ENCODE assay signal across 8 cellular contexts in genomic region chr13:52012512-52012836, GRCh38. TPM values are rescaled to one million over a fixed set of nuclear protein-coding genes. Genes with fewer than 3 reads are reported as not detected.
A peak's percentile ranks its signal among the peaks of the same experiment; 100 is the strongest.
DNase-seq lines count a peak whose midpoint lies in the region; ATAC-seq, FAIRE-seq and TF ChIP-seq lines count a peak whose summit lies in the region.

No MANE protein-coding gene starts in this region.

- peak overlapping the region; percentile 73 for H2AFZ ChIP-seq in keratinocyte (ENCODE audit: control insufficient read depth, low read length)

- H3K27ac ChIP-seq in keratinocyte (ENCODE audit: control insufficient read depth, insufficient read depth, low read length), result peak overlapping the region; percentile 78
- H3K27ac ChIP-seq in testis, result peak overlapping the region; percentile 51 to 85

- peak overlapping the region; percentile 98 for H3K4me3 Mint-ChIP-seq in activated CD4-positive, alpha-beta T cell treated with anti-CD3 and anti-CD28 coated beads, Interleukin-2, amount 10 ng/mL, durations not matched to agents 7 days and 5 days
- H3K4me3 Mint-ChIP-seq in activated T-helper 1 cell treated with anti-CD3 and anti-CD28 coated beads, Interleukin-12 subunit alpha, Interleukin-12 subunit beta, Interleukin-2, Interleukin-4 antibody, amounts not matched to agents 30 ng/mL and 10 ng/mL and 1 ng/mL, durations not matched to agents 14 hours and 24 hours and 36 hours, result peak overlapping the region; percentile 99

- intact Hi-C loops in activated T-helper 1 cell treated with anti-CD3 and anti-CD28 coated beads, Interleukin-12 subunit alpha, Interleukin-12 subunit beta, Interleukin-2, Interleukin-4 antibody, amounts not matched to agents 30 ng/mL and 10 ng/mL and 1 ng/mL, durations not matched to agents 14 hours and 24 hours and 36 hours (cut with micrococcal nuclease), result loop anchor here (1.0 to 5.0 kb wide), 8 partner anchors 115 to 640 kb away; partner anchors contain the start of genes CKAP2, DHRS12, NEK3 and SUGT1
- intact Hi-C loops in testis (cut with DNase I; ENCODE audit: low total_unique reads), result no loop called here

- H3K4me2 ChIP-seq in keratinocyte (ENCODE audit: control insufficient read depth, extremely low read depth, insufficient read depth, low read depth, low read length), result peak overlapping the region; percentile 88

- peaks cover 11% of the 10 kb centered on the region for H3K36me3 Mint-ChIP-seq in activated CD4-positive, alpha-beta T cell treated with anti-CD3 and anti-CD28 coated beads, Interleukin-2, amount 10 ng/mL, durations not matched to agents 7 days and 5 days (ENCODE audit: low read depth)
- peaks cover 10% of the 10 kb centered on the region for H3K36me3 Mint-ChIP-seq in activated T-helper 1 cell treated with anti-CD3 and anti-CD28 coated beads, Interleukin-12 subunit alpha, Interleukin-12 subunit beta, Interleukin-2, Interleukin-4 antibody, amounts not matched to agents 30 ng/mL and 10 ng/mL and 1 ng/mL, durations not matched to agents 14 hours and 24 hours and 36 hours (ENCODE audit: low read depth)

- 0 to 2% methylated on average over 8 of the region's 8 CpGs for WGBS in testis, 2 donors

- POLR2A ChIA-PET in activated CD4-positive, alpha-beta T cell treated with anti-CD3 and anti-CD28 coated beads, Interleukin-2, amount 10 ng/mL, durations not matched to agents 7 days and 5 days (lab: Charles Lee), result interaction anchor here (0.7 kb wide), 1 partner anchor 30 kb away, joined by 4 read pairs; no protein-coding TSS in a partner anchor

- H3K27ac Mint-ChIP-seq in activated CD4-positive, alpha-beta T cell treated with anti-CD3 and anti-CD28 coated beads, Interleukin-2, amount 10 ng/mL, durations not matched to agents 7 days and 5 days, result peak overlapping the region; percentile 94
- peak overlapping the region; percentile 88 for H3K27ac Mint-ChIP-seq in activated T-helper 1 cell treated with anti-CD3 and anti-CD28 coated beads, Interleukin-12 subunit alpha, Interleukin-12 subunit beta, Interleukin-2, Interleukin-4 antibody, amounts not matched to agents 30 ng/mL and 10 ng/mL and 1 ng/mL, durations not matched to agents 14 hours and 24 hours and 36 hours

- peak overlapping the region; percentile 83 for H3K9ac ChIP-seq in keratinocyte (ENCODE audit: control insufficient read depth, extremely low read depth, insufficient read depth, low read length)

- FAIRE-seq in keratinocyte (lab: Jason Lieb, UNC), result no peak

- peaks cover 3% of the 10 kb centered on the region for H4K20me1 ChIP-seq in keratinocyte (ENCODE audit: control insufficient read depth, extremely low read depth, insufficient read depth, low read length)

- peaks cover 44% of the 10 kb centered on the region for H3K79me2 ChIP-seq in keratinocyte (ENCODE audit: control insufficient read depth, insufficient read depth, low read length)

- TF ChIP-seq POLR2A in testis (IDR thresholded peaks at IDR 0.05), result no peak

- dilution Hi-C loops in keratinocyte (cut with MboI; ENCODE audit: extremely low pct_ligation_motif_present, low sequenced_read_pairs), result no loop called here

- H3K9me3 ChIP-seq in keratinocyte (ENCODE audit: control insufficient read depth, low read depth, low read length), result no peaks in the 10 kb centered on the region
- no peaks in the 10 kb centered on the region for H3K9me3 ChIP-seq in testis

- H3K27me3 ChIP-seq in keratinocyte (ENCODE audit: control insufficient read depth, extremely low read depth, insufficient read depth, low read length) (peaks cover 10% of the 10 kb centered on the region), testis (no peaks in the 10 kb centered on the region)

- ATAC-seq in GM21423 (IDR thresholded peaks at IDR 0.05; ENCODE audit: unreplicated experiment), result no peak

- DNase-seq in activated CD4-positive, alpha-beta T cell treated with anti-CD3 and anti-CD28 coated beads, Interleukin-2, amount 10 ng/mL, durations not matched to agents 7 days and 5 days, result no peak
- no peak for DNase-seq in activated CD4-positive, alpha-beta T cell treated with anti-CD3 and anti-CD28 coated beads for 4 hours
- DNase-seq in activated T-helper 1 cell treated with anti-CD3 and anti-CD28 coated beads, Interleukin-12 subunit alpha, Interleukin-12 subunit beta, Interleukin-2, Interleukin-4 antibody, amounts not matched to agents 30 ng/mL and 10 ng/mL and 1 ng/mL, durations not matched to agents 14 hours and 24 hours and 36 hours (ENCODE audit: low spot score), result no peak
- DNase-seq in keratinocyte (ENCODE audit: low read depth, low spot score), result no peak
- DNase-seq in testis, result no peak
- no peak for DNase-seq in NCI-H82 (lab: John Stamatoyannopoulos, UW)
- DNase-seq in activated gamma-delta T cell (lab: John Stamatoyannopoulos, UW), result no peak

- CTCF ChIA-PET in activated CD4-positive, alpha-beta T cell treated with anti-CD3 and anti-CD28 coated beads, Interleukin-2, amount 10 ng/mL, durations not matched to agents 7 days and 5 days (lab: Charles Lee), result interaction anchor here (0.7 kb wide), 1 partner anchor 116 kb away, joined by 3 read pairs; no protein-coding TSS in a partner anchor

- peaks cover 14% of the 10 kb centered on the region for H3K4me1 Mint-ChIP-seq in activated CD4-positive, alpha-beta T cell treated with anti-CD3 and anti-CD28 coated beads, Interleukin-2, amount 10 ng/mL, durations not matched to agents 7 days and 5 days
- peaks cover 13% of the 10 kb centered on the region for H3K4me1 Mint-ChIP-seq in activated T-helper 1 cell treated with anti-CD3 and anti-CD28 coated beads, Interleukin-12 subunit alpha, Interleukin-12 subunit beta, Interleukin-2, Interleukin-4 antibody, amounts not matched to agents 30 ng/mL and 10 ng/mL and 1 ng/mL, durations not matched to agents 14 hours and 24 hours and 36 hours (ENCODE audit: low read depth)

- H3K27me3 Mint-ChIP-seq in activated CD4-positive, alpha-beta T cell treated with anti-CD3 and anti-CD28 coated beads, Interleukin-2, amount 10 ng/mL, durations not matched to agents 7 days and 5 days, result peaks cover 30% of the 10 kb centered on the region
- peaks cover 33% of the 10 kb centered on the region for H3K27me3 Mint-ChIP-seq in activated T-helper 1 cell treated with anti-CD3 and anti-CD28 coated beads, Interleukin-12 subunit alpha, Interleukin-12 subunit beta, Interleukin-2, Interleukin-4 antibody, amounts not matched to agents 30 ng/mL and 10 ng/mL and 1 ng/mL, durations not matched to agents 14 hours and 24 hours and 36 hours (ENCODE audit: insufficient read depth)

- H3K4me3 ChIP-seq in keratinocyte (ENCODE audit: control insufficient read depth in 2 of 3, extremely low read depth in 1 of 3, insufficient read depth in 2 of 3, low read depth in 1 of 3, low read length in 3 of 3) (peak overlapping the region; percentile 61 to 77 (median 64)), testis (peak overlapping the region; percentile 90 to 97)

- no peaks in the 10 kb centered on the region for H3K36me3 ChIP-seq in keratinocyte (ENCODE audit: control insufficient read depth in 2 of 2, extremely low read depth in 1 of 2, insufficient read depth in 2 of 2, low read length in 2 of 2)
- H3K36me3 ChIP-seq in testis (ENCODE audit: low read depth, missing control alignments), result no peaks in the 10 kb centered on the region

- no peaks in the 10 kb centered on the region for H3K9me1 ChIP-seq in keratinocyte (ENCODE audit: control insufficient read depth, extremely low read depth, insufficient read depth, low read length)

- no peaks in the 10 kb centered on the region for H3K9me3 Mint-ChIP-seq in activated CD4-positive, alpha-beta T cell treated with anti-CD3 and anti-CD28 coated beads, Interleukin-2, amount 10 ng/mL, durations not matched to agents 7 days and 5 days
- H3K9me3 Mint-ChIP-seq in activated T-helper 1 cell treated with anti-CD3 and anti-CD28 coated beads, Interleukin-12 subunit alpha, Interleukin-12 subunit beta, Interleukin-2, Interleukin-4 antibody, amounts not matched to agents 30 ng/mL and 10 ng/mL and 1 ng/mL, durations not matched to agents 14 hours and 24 hours and 36 hours, result no peaks in the 10 kb centered on the region

- TF ChIP-seq CTCF in keratinocyte (optimal IDR thresholded peaks at IDR 0.05 in 1 of 3, IDR thresholded peaks at IDR 0.05 in 1 of 3, conservative IDR thresholded peaks at IDR 0.05 in 1 of 3; ENCODE audit: extremely low read depth in 1 of 3, insufficient read depth in 2 of 3, low read length in 3 of 3) (no peak), testis (IDR thresholded peaks at IDR 0.05) (no peak)

- H3K4me1 ChIP-seq in keratinocyte (ENCODE audit: control insufficient read depth, extremely low read depth, insufficient read depth, low read length) (peaks cover 14% of the 10 kb centered on the region), testis (peaks cover 5% of the 10 kb centered on the region)

RNA-seq across cellular contexts. Expression of gene ALG11, which starts 0.3 kb away (rescaled TPM):
- total RNA-seq in activated CD4-positive, alpha-beta T cell treated with anti-CD3 and anti-CD28 coated beads, Interleukin-2, amount 10 ng/mL, durations not matched to agents 7 days and 5 days, result 10 to 100 TPM; 31.1 to 31.7 TPM
- total RNA-seq in activated T-helper 1 cell treated with anti-CD3 and anti-CD28 coated beads, Interleukin-12 subunit alpha, Interleukin-12 subunit beta, Interleukin-2, Interleukin-4 antibody, amounts not matched to agents 30 ng/mL and 10 ng/mL and 1 ng/mL, durations not matched to agents 14 hours and 24 hours and 36 hours, result 24.7 and 28.6 TPM in 2 replicates
- polyA plus RNA-seq in keratinocyte, result 9.8 to 17.4 TPM (median 14.2 TPM) in 3 replicates
- 19.7 TPM for polyA plus RNA-seq in keratinocyte (2011; ENCODE audit: low read depth)
- polyA plus RNA-seq in keratinocyte (2011; cell fraction: cytosol; rRNA removed), result 3.4 and 7.5 TPM in 2 replicates
- 17.5 and 24.3 TPM in 2 replicates for polyA plus RNA-seq in keratinocyte (2011; cell fraction: nucleus; rRNA removed)
- polyA plus RNA-seq in keratinocyte (2012; ENCODE audit: low replicate concordance), result 12.0 and 14.6 TPM in 2 replicates
- 5.6 to 15.0 TPM (median 12.6 TPM) in 3 replicates for polyA minus RNA-seq in keratinocyte
- polyA minus RNA-seq in keratinocyte (2011; cell fraction: cytosol; rRNA and poly(A)+ RNA removed), result 7.1 TPM
- polyA minus RNA-seq in keratinocyte (2011; cell fraction: nucleus; rRNA and poly(A)+ RNA removed), result 20.7 and 35.8 TPM in 2 replicates
- 10 to 100 TPM; 24.4 to 36.5 TPM for total RNA-seq in testis
- 14.5 TPM for polyA plus RNA-seq in testis (ENCODE audit: insufficient read depth, low read depth, low replicate concordance)

RNA-seq across cellular contexts. Expression of gene ATP7B, which starts 1.2 kb away (rescaled TPM):
- total RNA-seq in activated CD4-positive, alpha-beta T cell treated with anti-CD3 and anti-CD28 coated beads, Interleukin-2, amount 10 ng/mL, durations not matched to agents 7 days and 5 days, result under 1 TPM; 0.62 to 0.74 TPM
- 0.98 and 1.1 TPM in 2 replicates for total RNA-seq in activated T-helper 1 cell treated with anti-CD3 and anti-CD28 coated beads, Interleukin-12 subunit alpha, Interleukin-12 subunit beta, Interleukin-2, Interleukin-4 antibody, amounts not matched to agents 30 ng/mL and 10 ng/mL and 1 ng/mL, durations not matched to agents 14 hours and 24 hours and 36 hours
- 5.2 to 7.4 TPM (median 7.2 TPM) in 3 replicates for polyA plus RNA-seq in keratinocyte
- polyA plus RNA-seq in keratinocyte (2011; ENCODE audit: low read depth), result 2.9 TPM
- polyA plus RNA-seq in keratinocyte (2011; cell fraction: cytosol; rRNA removed), result 2.1 and 2.3 TPM in 2 replicates
- polyA plus RNA-seq in keratinocyte (2011; cell fraction: nucleus; rRNA removed), result 17.1 and 19.3 TPM in 2 replicates
- 2.7 and 5.2 TPM in 2 replicates for polyA plus RNA-seq in keratinocyte (2012; ENCODE audit: low replicate concordance)
- 12.6 to 14.6 TPM (median 13.1 TPM) in 3 replicates for polyA minus RNA-seq in keratinocyte
- polyA minus RNA-seq in keratinocyte (2011; cell fraction: cytosol; rRNA and poly(A)+ RNA removed), result 6.1 TPM
- 22.4 and 38.9 TPM in 2 replicates for polyA minus RNA-seq in keratinocyte (2011; cell fraction: nucleus; rRNA and poly(A)+ RNA removed)
- 10 to 100 TPM; 18.7 to 41.3 TPM for total RNA-seq in testis
- polyA plus RNA-seq in testis (ENCODE audit: insufficient read depth, low read depth, low replicate concordance), result 47.9 TPM

RNA-seq across cellular contexts. Expression of gene UTP14C, which starts 12.0 kb away (rescaled TPM):
- 10 to 100 TPM; 11.7 to 12.9 TPM for total RNA-seq in activated CD4-positive, alpha-beta T cell treated with anti-CD3 and anti-CD28 coated beads, Interleukin-2, amount 10 ng/mL, durations not matched to agents 7 days and 5 days
- 12.5 and 14.0 TPM in 2 replicates for total RNA-seq in activated T-helper 1 cell treated with anti-CD3 and anti-CD28 coated beads, Interleukin-12 subunit alpha, Interleukin-12 subunit beta, Interleukin-2, Interleukin-4 antibody, amounts not matched to agents 30 ng/mL and 10 ng/mL and 1 ng/mL, durations not matched to agents 14 hours and 24 hours and 36 hours
- polyA plus RNA-seq in keratinocyte (9.5 to 10.8 TPM (median 9.7 TPM) in 3 replicates), testis (ENCODE audit: insufficient read depth, low read depth, low replicate concordance) (9.7 TPM)
- 4.7 TPM for polyA plus RNA-seq in keratinocyte (2011; ENCODE audit: low read depth)
- polyA plus RNA-seq in keratinocyte (2011; cell fraction: cytosol; rRNA removed), result 3.6 and 6.0 TPM in 2 replicates
- 14.8 and 19.8 TPM in 2 replicates for polyA plus RNA-seq in keratinocyte (2011; cell fraction: nucleus; rRNA removed)
- polyA plus RNA-seq in keratinocyte (2012; ENCODE audit: low replicate concordance), result 5.3 and 7.4 TPM in 2 replicates
- 1.4 to 9.3 TPM (median 6.9 TPM) in 3 replicates for polyA minus RNA-seq in keratinocyte
- 2.5 TPM for polyA minus RNA-seq in keratinocyte (2011; cell fraction: cytosol; rRNA and poly(A)+ RNA removed)
- polyA minus RNA-seq in keratinocyte (2011; cell fraction: nucleus; rRNA and poly(A)+ RNA removed), result 10.9 and 20.0 TPM in 2 replicates
- total RNA-seq in testis, result 10 to 100 TPM; 18.8 to 22.4 TPM
